Comparison of ENCODE assay signal across 15 cellular contexts in genomic region chr11:96227244-96227643, GRCh38.
DNase-seq lines count a peak whose midpoint lies in the region; ATAC-seq, FAIRE-seq and TF ChIP-seq lines count a peak whose summit lies in the region.
"Had no signal": no experiment of that assay in that cellular context is flagged by ENCODE, and none has a peak within 500 bp of the region (broad histone marks: within the 10 kb centered on the region; RNA-seq: fewer than 3 reads in every experiment).

No MANE protein-coding gene starts in this region.

- H3K27me3 Mint-ChIP-seq in CD4-positive, CD25-positive, alpha-beta regulatory T cell, result no peaks in the 10 kb centered on the region
- H3K27me3 Mint-ChIP-seq in nephron (ENCODE audit: low read depth), result no peaks in the 10 kb centered on the region
- H3K27me3 Mint-ChIP-seq in stimulated activated naive B cell treated with anti-CD40 and anti-IgM and Interleukin-4, amounts not matched to agents 10 μg/mL and 1 μg/mL and 100 μg/mL, for 72 hours, result no peaks in the 10 kb centered on the region
- H3K27me3 Mint-ChIP-seq: memory B cell; stimulated activated naive CD8-positive, alpha-beta T cell treated with anti-CD3 and anti-CD28 coated beads, Interleukin-15, amount 100 ng/mL, for 72 hours had no signal

- H3K4me1 ChIP-seq in CD4-positive, CD25-positive, alpha-beta regulatory T cell (ENCODE audit: control insufficient read depth, insufficient read depth, low read length, poor library complexity, severe bottlenecking), result peaks cover 13% of the 10 kb centered on the region
- H3K4me1 ChIP-seq: body of pancreas had no signal

- H3K27ac ChIP-seq in CD4-positive, CD25-positive, alpha-beta regulatory T cell (ENCODE audit: insufficient read depth, low read length, poor library complexity, severe bottlenecking), result no peak overlapping the region
- H3K27ac ChIP-seq: VCaP had no signal

- H3K4me3 Mint-ChIP-seq in CD4-positive, CD25-positive, alpha-beta regulatory T cell, result no peak overlapping the region
- H3K4me3 Mint-ChIP-seq in nephron, result no peak overlapping the region
- H3K4me3 Mint-ChIP-seq in stimulated activated naive B cell treated with anti-CD40 and anti-IgM and Interleukin-4, amounts not matched to agents 10 μg/mL and 1 μg/mL and 100 μg/mL, for 72 hours, result no peak overlapping the region
- H3K4me3 Mint-ChIP-seq: memory B cell; stimulated activated naive CD8-positive, alpha-beta T cell treated with anti-CD3 and anti-CD28 coated beads, Interleukin-15, amount 100 ng/mL, for 72 hours had no signal

- TF ChIP-seq RAD21 in Ishikawa (IDR thresholded peaks at IDR 0.05; ENCODE audit: low read depth), result no peak

- TF ChIP-seq CTCF in bronchial epithelial cell (IDR thresholded peaks at IDR 0.05; ENCODE audit: insufficient read depth, low read length, severe bottlenecking) (no peak), nephron (IDR thresholded peaks at IDR 0.05; ENCODE audit: unreplicated experiment in 3 of 3) (no peak)

- TF ChIP-seq EP300 in Ishikawa (IDR thresholded peaks at IDR 0.05; ENCODE audit: borderline replicate concordance), result no peak

- H3K4me1 Mint-ChIP-seq in CD4-positive, CD25-positive, alpha-beta regulatory T cell, result peaks cover 29 to 88% (median 54%) of the 10 kb centered on the region in 4 donors
- peaks cover 19% of the 10 kb centered on the region for H3K4me1 Mint-ChIP-seq in nephron
- peaks cover 37 to 59% of the 10 kb centered on the region in 2 donors for H3K4me1 Mint-ChIP-seq in stimulated activated naive B cell treated with anti-CD40 and anti-IgM and Interleukin-4, amounts not matched to agents 10 μg/mL and 1 μg/mL and 100 μg/mL, for 72 hours

- no peak for FAIRE-seq in bronchial epithelial cell (lab: Jason Lieb, UNC)

- H3K27ac Mint-ChIP-seq in CD4-positive, CD25-positive, alpha-beta regulatory T cell, result peak overlapping the region in 2 of 3 donors; percentile 34 to 89
- H3K27ac Mint-ChIP-seq in nephron, result peak overlapping the region in 2 of 3 experiments; percentile 76 to 98
- no peak overlapping the region for H3K27ac Mint-ChIP-seq in stimulated activated naive B cell treated with anti-CD40 and anti-IgM and Interleukin-4, amounts not matched to agents 10 μg/mL and 1 μg/mL and 100 μg/mL, for 72 hours
- peak overlapping the region in 1 of 2 donors; percentile 78 for H3K27ac Mint-ChIP-seq in activated naive CD4-positive, alpha-beta T cell treated with anti-CD3 and anti-CD28 coated beads, Interleukin-2, amount 50 U/mL, for 72 hours
- H3K27ac Mint-ChIP-seq: memory B cell had no signal

- H3K27me3 ChIP-seq in CD4-positive, CD25-positive, alpha-beta regulatory T cell (ENCODE audit: control insufficient read depth, insufficient read depth, low read length), result no peaks in the 10 kb centered on the region
- no peaks in the 10 kb centered on the region for H3K27me3 ChIP-seq in bronchial epithelial cell (ENCODE audit: control insufficient read depth, insufficient read depth, low read length)
- H3K27me3 ChIP-seq: body of pancreas, dorsolateral prefrontal cortex, vagina had no signal

- H3K4me3 ChIP-seq in CD4-positive, CD25-positive, alpha-beta regulatory T cell (ENCODE audit: low read depth, low read length), result no peak overlapping the region
- no peak overlapping the region for H3K4me3 ChIP-seq in bronchial epithelial cell (ENCODE audit: low read depth, low read length)
- H3K4me3 ChIP-seq: body of pancreas, dorsolateral prefrontal cortex, vagina had no signal

- no peak for DNase-seq in CD4-positive, CD25-positive, alpha-beta regulatory T cell
- peak; percentile 68 for DNase-seq in bronchial epithelial cell (ENCODE audit: low read depth)
- no peak for DNase-seq in cerebellar nuclear complex (lab: John Stamatoyannopoulos, UW)
- no peak for DNase-seq in stimulated activated naive B cell treated with anti-CD40 and anti-IgM and Interleukin-4, amounts not matched to agents 10 μg/mL and 1 μg/mL and 100 μg/mL, for 72 hours
- no peak for DNase-seq in activated naive CD4-positive, alpha-beta T cell treated with anti-CD3 and anti-CD28 coated beads, Interleukin-2, amount 50 U/mL, for 72 hours (ENCODE audit: low spot score in 2 of 2)
- DNase-seq in CD1c-positive myeloid dendritic cell (ENCODE audit: extremely low spot score), result no peak
- DNase-seq: body of pancreas; dorsolateral prefrontal cortex; retina; stimulated activated naive CD8-positive, alpha-beta T cell treated with anti-CD3 and anti-CD28 coated beads, Interleukin-15, amount 100 ng/mL, for 72 hours had no signal

- no peaks in the 10 kb centered on the region for H3K36me3 ChIP-seq in CD4-positive, CD25-positive, alpha-beta regulatory T cell (ENCODE audit: control insufficient read depth, insufficient read depth, low read length)
- no peaks in the 10 kb centered on the region for H3K36me3 ChIP-seq in bronchial epithelial cell (ENCODE audit: control insufficient read depth, insufficient read depth, low read length)
- H3K36me3 ChIP-seq: vagina had no signal

- H3K9me3 Mint-ChIP-seq in CD4-positive, CD25-positive, alpha-beta regulatory T cell, result no peaks in the 10 kb centered on the region
- H3K9me3 Mint-ChIP-seq in nephron, result no peaks in the 10 kb centered on the region
- H3K9me3 Mint-ChIP-seq in stimulated activated naive B cell treated with anti-CD40 and anti-IgM and Interleukin-4, amounts not matched to agents 10 μg/mL and 1 μg/mL and 100 μg/mL, for 72 hours, result no peaks in the 10 kb centered on the region
- H3K9me3 Mint-ChIP-seq in activated naive CD4-positive, alpha-beta T cell treated with anti-CD3 and anti-CD28 coated beads, Interleukin-2, amount 50 U/mL, for 72 hours, result no peaks in the 10 kb centered on the region
- H3K9me3 Mint-ChIP-seq: stimulated activated naive CD8-positive, alpha-beta T cell treated with anti-CD3 and anti-CD28 coated beads, Interleukin-15, amount 100 ng/mL, for 72 hours had no signal

- H3K36me3 Mint-ChIP-seq in CD4-positive, CD25-positive, alpha-beta regulatory T cell, result peaks cover 28% of the 10 kb centered on the region
- H3K36me3 Mint-ChIP-seq in nephron (ENCODE audit: low read depth), result peaks cover 12% of the 10 kb centered on the region
- H3K36me3 Mint-ChIP-seq in stimulated activated naive B cell treated with anti-CD40 and anti-IgM and Interleukin-4, amounts not matched to agents 10 μg/mL and 1 μg/mL and 100 μg/mL, for 72 hours, result peaks cover 5 to 21% of the 10 kb centered on the region in 2 donors
- peaks cover 0 to 36% of the 10 kb centered on the region in 2 donors for H3K36me3 Mint-ChIP-seq in activated naive CD4-positive, alpha-beta T cell treated with anti-CD3 and anti-CD28 coated beads, Interleukin-2, amount 50 U/mL, for 72 hours

- H3K9me3 ChIP-seq in CD4-positive, CD25-positive, alpha-beta regulatory T cell (ENCODE audit: control insufficient read depth in 2 of 2, low read length in 2 of 2), result no peaks in the 10 kb centered on the region
- H3K9me3 ChIP-seq: body of pancreas, vagina had no signal

- ATAC-seq in CD4-positive, CD25-positive, alpha-beta regulatory T cell (ENCODE audit: low read depth in 2 of 2), result no peak
- no peak for ATAC-seq in stimulated activated naive B cell treated with anti-CD40 and anti-IgM and Interleukin-4, amounts not matched to agents 10 μg/mL and 1 μg/mL and 100 μg/mL, for 72 hours (replicated peaks)
- ATAC-seq in activated naive CD4-positive, alpha-beta T cell treated with anti-CD3 and anti-CD28 coated beads, Interleukin-2, amount 50 U/mL, for 72 hours, result no peak
- ATAC-seq: body of pancreas; stimulated activated naive CD8-positive, alpha-beta T cell treated with anti-CD3 and anti-CD28 coated beads, Interleukin-15, amount 100 ng/mL, for 72 hours had no signal

TF ChIP-seq in Ishikawa, 13 proteins besides CTCF, POLR2A, EP300 and RAD21:
- TF ChIP-seq, protein P1, sequence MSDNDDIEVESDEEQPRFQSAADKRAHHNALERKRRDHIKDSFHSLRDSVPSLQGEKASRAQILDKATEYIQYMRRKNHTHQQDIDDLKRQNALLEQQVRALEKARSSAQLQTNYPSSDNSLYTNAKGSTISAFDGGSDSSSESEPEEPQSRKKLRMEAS (IDR thresholded peaks at IDR 0.05), result no peak
- no peak for TF ChIP-seq TCF12 (IDR thresholded peaks at IDR 0.05; ENCODE audit: low read depth)
- no peak for TF ChIP-seq FOXM1 (IDR thresholded peaks at IDR 0.05; ENCODE audit: borderline replicate concordance, low read depth)
- peak; percentile 94 for TF ChIP-seq CEBPB (IDR thresholded peaks at IDR 0.05)
- TF ChIP-seq CREB1 (IDR thresholded peaks at IDR 0.05; ENCODE audit: low read depth), result no peak
- TF ChIP-seq REST (IDR thresholded peaks at IDR 0.05; ENCODE audit: low read depth), result no peak
- no peak for TF ChIP-seq ZBTB7A (IDR thresholded peaks at IDR 0.05; ENCODE audit: low read depth)
- no peak for TF ChIP-seq TAF1 (IDR thresholded peaks at IDR 0.05; ENCODE audit: low read depth)
- no peak for TF ChIP-seq EGR1 (IDR thresholded peaks at IDR 0.05)
- peak; percentile 47; the same call in 1 of the 2 replicates for TF ChIP-seq TEAD4 (IDR thresholded peaks at IDR 0.05)
- TF ChIP-seq NFIC (IDR thresholded peaks at IDR 0.05), result peak; percentile 50; the same call in 1 of the 2 replicates
